Comparison of ENCODE assay signal across 8 cellular contexts in the genomic region with DNA sequence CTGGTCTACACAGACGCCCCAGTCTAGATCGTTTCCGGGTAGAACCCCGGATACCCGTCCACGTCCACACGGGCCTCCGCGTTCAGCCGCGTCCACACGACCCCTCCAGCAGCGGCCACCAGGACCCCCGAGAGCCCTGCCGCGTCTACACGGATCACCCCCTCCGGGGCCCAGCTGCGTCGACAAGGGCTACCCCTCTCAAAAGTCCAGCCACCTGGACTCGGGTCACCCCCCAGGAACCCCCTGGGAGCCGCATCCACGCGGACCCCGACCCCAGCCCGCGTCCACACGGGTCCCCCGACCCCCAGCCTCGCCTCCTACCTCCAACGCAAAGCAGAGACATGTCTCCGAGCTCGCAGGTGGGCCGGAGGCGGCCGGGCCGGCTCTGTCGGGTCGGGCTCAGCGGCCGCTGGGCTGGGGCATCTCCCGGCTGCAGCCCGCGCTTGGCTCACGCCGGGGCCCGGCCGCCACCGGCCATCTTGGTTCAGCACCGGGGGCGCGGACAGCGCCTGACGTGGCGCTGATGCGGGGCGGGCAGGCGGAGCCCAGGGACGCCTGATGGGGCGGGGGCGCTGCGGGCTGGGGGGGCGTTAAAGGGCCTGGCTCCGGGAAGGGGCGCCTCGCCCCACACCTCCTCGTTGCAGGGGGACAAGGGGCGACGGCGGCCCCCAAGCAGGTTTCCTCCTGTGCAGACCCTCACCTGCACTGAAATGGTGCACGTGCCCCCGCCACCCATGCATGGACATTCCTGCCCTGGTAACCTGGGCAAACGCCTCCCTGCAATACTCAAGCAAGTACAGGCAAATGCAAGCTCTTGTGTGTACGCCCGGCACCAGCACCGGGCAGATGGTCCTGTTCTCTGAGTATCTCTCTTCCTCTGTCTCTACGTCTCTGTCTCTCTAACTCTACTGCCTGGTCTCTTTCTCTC. TPM values are rescaled to one million over a fixed set of nuclear protein-coding genes. Genes with fewer than 3 reads are reported as not detected.
A peak's percentile ranks its signal among the peaks of the same experiment; 100 is the strongest.
DNase-seq lines count a peak whose midpoint lies in the region; ATAC-seq and TF ChIP-seq lines count a peak whose summit lies in the region.

Gene UNC13A (minus strand): TSS at position 498 of the 928 bp plus-strand sequence. CDS start 155 bp downstream, at position 343.

- H3K27ac ChIP-seq in heart left ventricle (no peak within 1 kb of the TSS), psoas muscle (no peak within 1 kb of the TSS)

- TF ChIP-seq CTCF in heart left ventricle (IDR thresholded peaks at IDR 0.05) (no peak), psoas muscle (IDR thresholded peaks at IDR 0.05) (no peak)

- H3K4me1 ChIP-seq in NT2/D1 (ENCODE audit: insufficient read depth, insufficient read length) = peaks cover 15% of the 10 kb centered on the region
- peaks cover 0 to 29% (median 13%) of the 10 kb centered on the region in 12 donors for H3K4me1 ChIP-seq in heart left ventricle
- peaks cover 6% of the 10 kb centered on the region for H3K4me1 ChIP-seq in psoas muscle

- ATAC-seq in heart left ventricle (peak in 2 of 4 donors; percentile 75 to 78), psoas muscle (peak in 2 of 4 donors; percentile 41 to 42), HG03045 (IDR thresholded peaks at IDR 0.05; ENCODE audit: unreplicated experiment) (no peak)

- DNase-seq in NCI-H82 (lab: John Stamatoyannopoulos, UW) (peak; percentile 85), NCI-H82 treated with DMSO at 0.1 percent for 48 hours (lab: John Stamatoyannopoulos, UW; ENCODE audit: unreplicated experiment) (no peak), NT2/D1 (ENCODE audit: low read depth, low spot score) (no peak), activated gamma-delta T cell treated with Interleukin-2 at 50 U/mL for 16 hours (peak; percentile 35), heart left ventricle (peak; percentile 48 to 73 (median 56)), psoas muscle (peak; percentile 47 to 59), mesenteric fat pad (ENCODE audit: low spot score) (no peak)

- H3K27me3 ChIP-seq in NT2/D1 (ENCODE audit: insufficient read depth, insufficient read length) (no peaks in the 10 kb centered on the region), heart left ventricle (peaks cover 16 to 68% (median 32%) of the 10 kb centered on the region in 9 donors), psoas muscle (ENCODE audit: insufficient read depth in 3 of 3, low read length in 2 of 3) (peaks cover 0 to 70% (median 27%) of the 10 kb centered on the region in 3 donors)

- H3K9me3 ChIP-seq in NT2/D1 (ENCODE audit: insufficient read depth, low read length) (no peaks in the 10 kb centered on the region), heart left ventricle (no peaks in the 10 kb centered on the region), psoas muscle (no peaks in the 10 kb centered on the region)

- TF ChIP-seq POLR2A in heart left ventricle (IDR thresholded peaks at IDR 0.05) = no peak

- intact Hi-C loops in heart left ventricle (cut with DNase I) = no loop called here
- intact Hi-C loops in psoas muscle (cut with DNase I) = no loop called here

- 1 to 4% (median 3%) methylated on average over 29 to 77 of the region's 77 CpGs for WGBS in heart left ventricle, 4 donors
- WGBS in psoas muscle, 3 donors = 2% methylated on average over 44 to 77 of the region's 77 CpGs

- H3K36me3 ChIP-seq in NT2/D1 (ENCODE audit: insufficient read depth, insufficient read length, low read length) (no peaks in the 10 kb centered on the region), heart left ventricle (no peaks in the 10 kb centered on the region), psoas muscle (ENCODE audit: insufficient read depth in 1 of 2, low read depth in 1 of 2) (no peaks in the 10 kb centered on the region)

- H3K9ac ChIP-seq in NT2/D1 (ENCODE audit: insufficient read length, low read depth) = peak within 1 kb of the TSS; percentile 91

- peak within 1 kb of the TSS; percentile 87 for H3K4me3 ChIP-seq in NT2/D1 (ENCODE audit: insufficient read length, low read depth)
- peak within 1 kb of the TSS in 4 of 12 donors; percentile 4 to 22 (median 16) for H3K4me3 ChIP-seq in heart left ventricle
- no peak within 1 kb of the TSS for H3K4me3 ChIP-seq in psoas muscle

RNA-seq across cellular contexts. Expression of gene UNC13A, which starts in this region (rescaled TPM):
- 1 to 10 TPM in 1 of 9 donors, under 1 TPM in 7, not detected in 1; 0.02 to 1.1 (median 0.09) TPM for total RNA-seq in heart left ventricle
- under 1 TPM; 0.04 to 0.19 TPM for polyA plus RNA-seq in heart left ventricle
- under 1 TPM in 2 of 4 donors, not detected in 2; 0.04 to 0.19 TPM for total RNA-seq in psoas muscle
- polyA plus RNA-seq in psoas muscle = under 1 TPM in 2 of 3 donors, not detected in 1; 0.04 to 0.05 TPM
- 0.10 TPM for total RNA-seq in mesenteric fat pad

Comparison
In these comparisons a context has a peak if more than half of its experiments do, and no peak if none do; other contexts are left out.
1. DNase-seq: peak in NCI-H82 (single experiment), activated gamma-delta T cell treated with Interleukin-2 at 50 U/mL for 16 hours (single experiment) and heart left ventricle (5 of 5); none in NCI-H82 treated with DMSO at 0.1 percent for 48 hours (single experiment), NT2/D1 (single experiment) and mesenteric fat pad (single experiment).
2. Peak in DNase-seq in psoas muscle; RNA of the gene not detected or under 1 TPM.